12 cellular contexts compared by ENCODE assay signal in the genomic region with DNA sequence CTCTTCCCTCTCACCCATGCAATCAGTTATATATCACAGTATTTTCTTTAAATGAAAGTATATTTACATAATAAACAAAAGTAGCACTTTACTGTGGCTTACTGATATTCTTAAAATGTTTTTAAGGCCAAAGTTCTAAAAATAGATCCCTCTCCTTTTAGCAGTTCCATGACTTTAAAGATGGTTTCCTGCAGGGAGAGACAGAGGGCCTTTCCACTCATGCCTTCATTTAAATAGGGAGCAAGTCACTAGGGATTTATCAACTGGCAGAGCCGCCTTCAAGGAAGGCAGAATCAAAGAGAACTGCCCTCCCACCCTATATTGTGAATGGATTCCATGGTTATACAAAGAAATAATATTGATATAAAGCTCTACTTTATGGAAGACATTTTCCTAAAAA. TPM values are rescaled to one million over a fixed set of nuclear protein-coding genes. Genes with fewer than 3 reads are reported as not detected.
A peak's percentile ranks its signal among the peaks of the same experiment; 100 is the strongest.
DNase-seq lines count a peak whose midpoint lies in the region; ATAC-seq and TF ChIP-seq lines count a peak whose summit lies in the region.
"Had no signal": no experiment of that assay in that cellular context is flagged by ENCODE, and none has a peak within 500 bp of the region (broad histone marks: within the 10 kb centered on the region; RNA-seq: fewer than 3 reads in every experiment).

No MANE protein-coding gene starts in this region.

- H3K4me2 ChIP-seq in neural progenitor cell: peak overlapping the region; percentile 29
- H3K4me2 ChIP-seq in mammary epithelial cell (ENCODE audit: insufficient read depth, low read depth, low read length): no peak overlapping the region

- H2AFZ ChIP-seq in neural progenitor cell (replicated peaks) (no peak overlapping the region), mammary epithelial cell (ENCODE audit: low read depth, low read length) (no peak overlapping the region)

- H3K27ac Mint-ChIP-seq in neural progenitor cell: no peak overlapping the region

- H3K4me1 ChIP-seq in left ventricle myocardium inferior (peaks cover 77% of the 10 kb centered on the region), adipocyte (ENCODE audit: control insufficient read depth, insufficient read depth, low read length) (peaks cover 37% of the 10 kb centered on the region), neural progenitor cell (peaks cover 24% of the 10 kb centered on the region), uterus (peaks cover 0 to 5% of the 10 kb centered on the region in 2 donors), mammary epithelial cell (ENCODE audit: insufficient read depth, low read length) (peaks cover 18% of the 10 kb centered on the region)

- H3K9me3 Mint-ChIP-seq in neural progenitor cell: no peaks in the 10 kb centered on the region

- peaks cover 8% of the 10 kb centered on the region for H3K36me3 Mint-ChIP-seq in neural progenitor cell

- in situ Hi-C loops in mammary epithelial cell (cut with MboI; ENCODE audit: low sequenced_read_pairs in 2 of 2): no loop called here

- CTCF ChIA-PET in mammary epithelial cell (lab: Charles Lee; ENCODE audit: low non-redundant PET): no interaction called here

- H3F3A ChIP-seq in neural progenitor cell (ENCODE audit: low read depth): no peaks in the 10 kb centered on the region

- no peaks in the 10 kb centered on the region for H3K27me3 Mint-ChIP-seq in neural progenitor cell (ENCODE audit: insufficient read depth, low read depth)

- TF ChIP-seq POLR2A in uterus (IDR thresholded peaks at IDR 0.05): no peak

- ATAC-seq in Right ventricle myocardium superior (ENCODE audit: poor library complexity): no peak

- H3K79me2 ChIP-seq in neural progenitor cell (ENCODE audit: low read depth) (peaks cover 53% of the 10 kb centered on the region), mammary epithelial cell (ENCODE audit: insufficient read depth, low read length) (no peaks in the 10 kb centered on the region)

- H3K36me3 ChIP-seq in left ventricle myocardium inferior: no peaks in the 10 kb centered on the region
- H3K36me3 ChIP-seq in adipocyte (ENCODE audit: control insufficient read depth, insufficient read depth, low read length, severe bottlenecking): no peaks in the 10 kb centered on the region
- H3K36me3 ChIP-seq in neural progenitor cell: no peaks in the 10 kb centered on the region
- H3K36me3 ChIP-seq in uterus: no peaks in the 10 kb centered on the region
- no peaks in the 10 kb centered on the region for H3K36me3 ChIP-seq in mammary epithelial cell (ENCODE audit: insufficient read depth, low read length)
- H3K36me3 ChIP-seq: SJSA1 had no signal

- H3K9ac ChIP-seq in adipocyte (ENCODE audit: low read length) (peak overlapping the region; percentile 75), neural progenitor cell (no peak overlapping the region), mammary epithelial cell (ENCODE audit: insufficient read depth, low read length) (no peak overlapping the region)

- H3K27ac ChIP-seq in left ventricle myocardium inferior (replicated peaks) (peak overlapping the region; percentile 79), neural progenitor cell (no peak overlapping the region), uterus (peak overlapping the region; percentile 80 to 86), mammary epithelial cell (ENCODE audit: insufficient read depth, low read depth, low read length) (no peak overlapping the region)
- H3K27ac ChIP-seq: C4-2B had no signal

- H3K4me1 Mint-ChIP-seq in neural progenitor cell: peaks cover 28% of the 10 kb centered on the region

- dilution Hi-C loops in mammary epithelial cell (cut with HindIII; ENCODE audit: low sequenced_read_pairs): no loop called here

- DNase-seq in left ventricle myocardium inferior (no peak), Right ventricle myocardium superior (no peak), adipocyte (ENCODE audit: low read depth) (peak; percentile 6), neural progenitor cell (ENCODE audit: low spot score) (no peak), uterus (no peak), amniotic stem cell (lab: John Stamatoyannopoulos, UW) (no peak), COLO829 (ENCODE audit: low spot score) (no peak), mammary epithelial cell (no peak)
- DNase-seq: NCI-H146, nucleus accumbens had no signal

- H3K4me3 ChIP-seq in left ventricle myocardium inferior: peak overlapping the region; percentile 52
- peak overlapping the region; percentile 73 for H3K4me3 ChIP-seq in adipocyte (ENCODE audit: low read length)
- H3K4me3 ChIP-seq in neural progenitor cell: no peak overlapping the region
- no peak overlapping the region for H3K4me3 ChIP-seq in uterus
- no peak overlapping the region for H3K4me3 ChIP-seq in mammary epithelial cell (replicated peaks in 1 of 3; ENCODE audit: insufficient read depth in 1 of 3, low read depth in 2 of 3, low read length in 3 of 3)
- H3K4me3 ChIP-seq: SJSA1 had no signal

- H4K20me1 ChIP-seq in neural progenitor cell (ENCODE audit: low read depth) (peaks cover 12% of the 10 kb centered on the region), mammary epithelial cell (ENCODE audit: insufficient read depth, low read length) (no peaks in the 10 kb centered on the region)

- BruUV-seq in mammary epithelial cell (replicated peaks; lab: Mats Ljungman, UMichigan): no TSS peak

- TF ChIP-seq CTCF in left ventricle myocardium inferior (IDR thresholded peaks at IDR 0.05; ENCODE audit: borderline replicate concordance) (no peak), neural progenitor cell (IDR thresholded peaks at IDR 0.05) (no peak), uterus (IDR thresholded peaks at IDR 0.05) (no peak), mammary epithelial cell (conservative IDR thresholded peaks at IDR 0.05 in 1 of 2, IDR thresholded peaks at IDR 0.05 in 1 of 2; ENCODE audit: extremely low read depth in 1 of 2, insufficient read depth in 1 of 2, low read depth in 1 of 2, low read length in 2 of 2) (no peak)

- H3K9me3 ChIP-seq in left ventricle myocardium inferior (replicated peaks) (no peaks in the 10 kb centered on the region), adipocyte (ENCODE audit: control insufficient read depth, low read length) (no peaks in the 10 kb centered on the region), neural progenitor cell (ENCODE audit: low read depth) (no peaks in the 10 kb centered on the region), uterus (no peaks in the 10 kb centered on the region), mammary epithelial cell (replicated peaks; ENCODE audit: insufficient read depth, low read length) (no peaks in the 10 kb centered on the region)
- H3K9me3 ChIP-seq: SJSA1 had no signal

- H3K27me3 ChIP-seq in left ventricle myocardium inferior (ENCODE audit: low read depth) (no peaks in the 10 kb centered on the region), adipocyte (replicated peaks; ENCODE audit: control insufficient read depth, insufficient read depth, low read length) (no peaks in the 10 kb centered on the region), neural progenitor cell (no peaks in the 10 kb centered on the region), uterus (no peaks in the 10 kb centered on the region), mammary epithelial cell (ENCODE audit: insufficient read depth, low read length) (no peaks in the 10 kb centered on the region)
- H3K27me3 ChIP-seq: SJSA1 had no signal

- 89% methylated on average over 1 of the region's 1 CpG for WGBS in mammary epithelial cell (ENCODE audit: low coverage, missing lambda C conversion rate)

- intact Hi-C loops in left ventricle myocardium inferior (cut with micrococcal nuclease): no loop called here
- intact Hi-C loops in Right ventricle myocardium superior (cut with DNase I): loop anchor here (5.0 kb wide), 1 partner anchor 55 kb away; a partner anchor contains a TSS
- intact Hi-C loops in uterus (cut with DNase I; ENCODE audit: low total_unique reads): no loop called here
- intact Hi-C loops in mammary epithelial cell (cut with micrococcal nuclease): no loop called here

- no peak overlapping the region for H3K4me3 Mint-ChIP-seq in neural progenitor cell

RNA-seq across cellular contexts. Expression of a gene that starts 55.5 kb away (rescaled TPM):
- total RNA-seq in left ventricle myocardium inferior: 16.4 TPM
- 12.5 TPM for total RNA-seq in Right ventricle myocardium superior
- total RNA-seq in neural progenitor cell (ENCODE audit: low replicate concordance): 24.0 and 26.1 TPM in 2 replicates
- 10 to 100 TPM; 20.5 to 46.0 (median 35.5) TPM for total RNA-seq in uterus
- total RNA-seq in mammary epithelial cell: 10 to 100 TPM; 11.2 to 16.4 TPM
- polyA plus RNA-seq in mammary epithelial cell: 4.3 TPM
- polyA minus RNA-seq in mammary epithelial cell: 9.0 TPM

Comparison
In these comparisons a context has a peak if more than half of its experiments do, and no peak if none do; other contexts are left out.
1. H3K27ac ChIP-seq: peak in left ventricle myocardium inferior (single experiment) and uterus (2 of 2); none in neural progenitor cell (single experiment) and mammary epithelial cell (single experiment).
2. H3K4me3 ChIP-seq: peak in left ventricle myocardium inferior (single experiment) and adipocyte (single experiment); none in neural progenitor cell (single experiment), uterus (0 of 2) and mammary epithelial cell (0 of 3).